9 cellular contexts compared by ENCODE assay signal in genomic region chr4:13907255-13907751, GRCh38.
DNase-seq lines count a peak whose midpoint lies in the region; ATAC-seq, FAIRE-seq and TF ChIP-seq lines count a peak whose summit lies in the region.
"Had no signal": no experiment of that assay in that cellular context is flagged by ENCODE, and none has a peak within 500 bp of the region (broad histone marks: within the 10 kb centered on the region; RNA-seq: fewer than 3 reads in every experiment).

No MANE protein-coding gene starts in this region.

- H4K20me1 ChIP-seq in astrocyte (ENCODE audit: insufficient read depth, low read length), result no peaks in the 10 kb centered on the region

- H3K9me3 Mint-ChIP-seq in astrocyte (ENCODE audit: unreplicated experiment), result no peaks in the 10 kb centered on the region

- peaks cover 33% of the 10 kb centered on the region for H3K4me1 Mint-ChIP-seq in astrocyte (ENCODE audit: low read depth, unreplicated experiment)

- H3K9ac ChIP-seq in astrocyte (ENCODE audit: low read length), result peak overlapping the region; percentile 75

- peak overlapping the region; percentile 95 for H3K27ac Mint-ChIP-seq in astrocyte (ENCODE audit: unreplicated experiment)

- H3K27ac ChIP-seq in ACC112 (ENCODE audit: low read depth, low read length) (peak overlapping the region; percentile 99), astrocyte (ENCODE audit: low read depth, low read length) (peak overlapping the region; percentile 96)
- H3K27ac ChIP-seq: heart right ventricle had no signal

- no peaks in the 10 kb centered on the region for H3K36me3 Mint-ChIP-seq in astrocyte (ENCODE audit: low read depth, unreplicated experiment)

- H3K36me3 ChIP-seq in ACC112 (ENCODE audit: insufficient read depth, low read length) (peaks cover 9% of the 10 kb centered on the region), astrocyte (ENCODE audit: insufficient read depth, low read length) (no peaks in the 10 kb centered on the region)
- H3K36me3 ChIP-seq: heart right ventricle had no signal

- TF ChIP-seq CTCF in astrocyte (IDR thresholded peaks at IDR 0.05; ENCODE audit: insufficient read depth, low read depth, low read length), result peak; percentile 44

- peak; percentile 99 for FAIRE-seq in astrocyte (lab: Jason Lieb, UNC)

- H3K4me1 ChIP-seq in ACC112 (ENCODE audit: control insufficient read depth, insufficient read depth, low read length, unreplicated experiment) (peaks cover 67% of the 10 kb centered on the region), astrocyte (ENCODE audit: insufficient read depth, low read length) (peaks cover 30% of the 10 kb centered on the region)

- H3K4me3 ChIP-seq in ACC112 (ENCODE audit: low read depth, low read length) (no peak overlapping the region), astrocyte (ENCODE audit: insufficient read depth, low read depth, low read length) (no peak overlapping the region)
- H3K4me3 ChIP-seq: heart right ventricle had no signal

- peak overlapping the region; percentile 65 for H3K4me2 ChIP-seq in astrocyte (ENCODE audit: low read length)

- ATAC-seq in HG03432 (IDR thresholded peaks at IDR 0.05; ENCODE audit: unreplicated experiment) (peak; percentile 47), GM21528 (IDR thresholded peaks at IDR 0.05; ENCODE audit: low FRiP score, unreplicated experiment) (no peak)

- H3K79me2 ChIP-seq in ACC112 (ENCODE audit: control insufficient read depth, insufficient read depth, low read length, unreplicated experiment) (no peaks in the 10 kb centered on the region), astrocyte (ENCODE audit: insufficient read depth, low read length) (no peaks in the 10 kb centered on the region)

- H3K27me3 ChIP-seq in ACC112 (ENCODE audit: insufficient read depth, low read length), result no peaks in the 10 kb centered on the region
- H3K27me3 ChIP-seq in astrocyte (ENCODE audit: insufficient read depth, low read length), result no peaks in the 10 kb centered on the region
- H3K27me3 ChIP-seq: heart right ventricle had no signal

- no peaks in the 10 kb centered on the region for H3K9me3 ChIP-seq in astrocyte (ENCODE audit: insufficient read depth, low read depth, low read length)
- H3K9me3 ChIP-seq: heart right ventricle had no signal

- H3K4me3 Mint-ChIP-seq in astrocyte (ENCODE audit: unreplicated experiment), result no peak overlapping the region

- peak; percentile 99 for DNase-seq in astrocyte (ENCODE audit: low read depth)
- DNase-seq in kidney glomerular epithelial cell (lab: John Stamatoyannopoulos, UW), result peak; percentile 97
- DNase-seq in NCI-H345 treated with DMSO at 0.1 percent for 48 hours (lab: John Stamatoyannopoulos, UW; ENCODE audit: unreplicated experiment), result no peak
- DNase-seq in SK-N-DZ (ENCODE audit: low spot score), result no peak
- DNase-seq in NCI-H2107 (lab: John Stamatoyannopoulos, UW), result no peak
- DNase-seq: heart right ventricle had no signal

- no peak overlapping the region for H2AFZ ChIP-seq in ACC112 (ENCODE audit: low read length, unreplicated experiment)
- H2AFZ ChIP-seq in astrocyte (ENCODE audit: low read depth, low read length), result peak overlapping the region; percentile 18

- no peaks in the 10 kb centered on the region for H3K27me3 Mint-ChIP-seq in astrocyte (ENCODE audit: low read depth, unreplicated experiment)

Comparison
In these comparisons a context has a peak if more than half of its experiments do, and no peak if none do; other contexts are left out.
1. DNase-seq: peak in astrocyte (single experiment) and kidney glomerular epithelial cell (single experiment); none in NCI-H345 treated with DMSO at 0.1 percent for 48 hours (single experiment), SK-N-DZ (single experiment) and NCI-H2107 (single experiment).